1 cellular context compared by ENCODE assay signal in genomic region chr10:100370976-100371706, GRCh38.
A peak's percentile ranks its signal among the peaks of the same experiment; 100 is the strongest.
TF ChIP-seq lines count a peak whose summit lies in the region.

No MANE protein-coding gene starts in this region.

TF ChIP-seq in K562, 482 proteins besides CTCF, POLR2A, EP300 and RAD21 (continued from another document and continues in another):
- TF ChIP-seq ILF3 (IDR thresholded peaks at IDR 0.05; ENCODE audit: borderline replicate concordance) (no peak), BRCA1 (IDR thresholded peaks at IDR 0.05) (no peak), BRCA1 (CRISPR knock-in tag; IDR thresholded peaks at IDR 0.05) (no peak), HDAC6 (IDR thresholded peaks at IDR 0.05; ENCODE audit: low read depth, low read length) (no peak), MAX (CRISPR knock-in tag; IDR thresholded peaks at IDR 0.05) (no peak), ZNF668 (CRISPR knock-in tag; IDR thresholded peaks at IDR 0.05) (no peak), PHF20 (IDR thresholded peaks at IDR 0.05; ENCODE audit: partially characterized antibody) (no peak), ZNF561 (CRISPR knock-in tag; conservative IDR thresholded peaks at IDR 0.05) (no peak), C11orf30 (IDR thresholded peaks at IDR 0.05; ENCODE audit: low read depth) (no peak), ZNF24 (IDR thresholded peaks at IDR 0.05) (peak; percentile 69), E4F1 (CRISPR knock-in tag; IDR thresholded peaks at IDR 0.05; ENCODE audit: borderline replicate concordance) (no peak), SMAD4 (CRISPR knock-in tag; conservative IDR thresholded peaks at IDR 0.05) (peak; percentile 64), NR3C1 (CRISPR knock-in tag; IDR thresholded peaks at IDR 0.05) (no peak), ATF7 (IDR thresholded peaks at IDR 0.05) (peak; percentile 80), ZNF76 (CRISPR knock-in tag; IDR thresholded peaks at IDR 0.05; ENCODE audit: borderline replicate concordance) (no peak), DACH1 (IDR thresholded peaks at IDR 0.05; ENCODE audit: partially characterized antibody) (no peak), RBM39 (optimal IDR thresholded peaks at IDR 0.05; ENCODE audit: low read depth, low read length) (no peak), RBM25 (IDR thresholded peaks at IDR 0.05; ENCODE audit: low read depth, low read length, severe bottlenecking) (no peak), PURB (CRISPR knock-in tag; IDR thresholded peaks at IDR 0.05; ENCODE audit: low read depth) (no peak), PTBP1 (IDR thresholded peaks at IDR 0.05; ENCODE audit: low read depth, low read length) (no peak), HDAC8 (tag; IDR thresholded peaks at IDR 0.05) (no peak), EZH2 (IDR thresholded peaks at IDR 0.05; ENCODE audit: borderline replicate concordance, low read depth, low read length) (no peak), ZNF589 (CRISPR knock-in tag; IDR thresholded peaks at IDR 0.05; ENCODE audit: low read depth) (0 out of 2 replicates have a peak, but pooled peaks have one; percentile 58), FOXK2 (conservative IDR thresholded peaks at IDR 0.05 in 1 of 2, IDR thresholded peaks at IDR 0.05 in 1 of 2; ENCODE audit: low read depth in 2 of 2) (0 out of 4 replicates have a peak, but pooled peaks of 1 of the 2 experiments have one; percentile 15), SFPQ (IDR thresholded peaks at IDR 0.05; ENCODE audit: low read depth, low read length) (no peak), MCM3 (IDR thresholded peaks at IDR 0.05) (no peak), SAFB2 (IDR thresholded peaks at IDR 0.05; ENCODE audit: borderline replicate concordance, low read depth, low read length, severe bottlenecking) (no peak), CBX5 (IDR thresholded peaks at IDR 0.05; ENCODE audit: borderline replicate concordance, low read depth) (no peak), NFYB (IDR thresholded peaks at IDR 0.05; ENCODE audit: extremely low read depth, insufficient read length) (no peak), SMARCE1 (IDR thresholded peaks at IDR 0.05) (peak; percentile 25; the same call in 1 of the 2 replicates), LARP7 (IDR thresholded peaks at IDR 0.05) (no peak), ZNF347 (CRISPR knock-in tag; IDR thresholded peaks at IDR 0.05; ENCODE audit: low read depth) (no peak), GATAD2A (IDR thresholded peaks at IDR 0.05) (no peak; the same call in 1 of the 2 replicates), ZNF3 (CRISPR knock-in tag; IDR thresholded peaks at IDR 0.05) (no peak), CCAR2 (IDR thresholded peaks at IDR 0.05; ENCODE audit: low read depth, low read length) (no peak), ZNF717 (CRISPR knock-in tag; IDR thresholded peaks at IDR 0.05) (no peak), ZNF41 (CRISPR knock-in tag; conservative IDR thresholded peaks at IDR 0.05) (no peak), STAT6 (CRISPR knock-in tag; IDR thresholded peaks at IDR 0.05) (no peak), NCOR1 (IDR thresholded peaks at IDR 0.05) (peak; percentile 41; the same call in 1 of the 2 replicates), ZZZ3 (IDR thresholded peaks at IDR 0.05) (no peak), ZFP36 (IDR thresholded peaks at IDR 0.05; ENCODE audit: low read depth, low read length, partially characterized antibody) (no peak), SMARCA4 (IDR thresholded peaks at IDR 0.05) (peak; percentile 48), CBX8 (IDR thresholded peaks at IDR 0.05; ENCODE audit: borderline replicate concordance, extremely low read depth, low read depth, low read length, poor library complexity, severe bottlenecking) (no peak), RREB1 (CRISPR knock-in tag; IDR thresholded peaks at IDR 0.05) (no peak)
- TF ChIP-seq, protein P1, sequence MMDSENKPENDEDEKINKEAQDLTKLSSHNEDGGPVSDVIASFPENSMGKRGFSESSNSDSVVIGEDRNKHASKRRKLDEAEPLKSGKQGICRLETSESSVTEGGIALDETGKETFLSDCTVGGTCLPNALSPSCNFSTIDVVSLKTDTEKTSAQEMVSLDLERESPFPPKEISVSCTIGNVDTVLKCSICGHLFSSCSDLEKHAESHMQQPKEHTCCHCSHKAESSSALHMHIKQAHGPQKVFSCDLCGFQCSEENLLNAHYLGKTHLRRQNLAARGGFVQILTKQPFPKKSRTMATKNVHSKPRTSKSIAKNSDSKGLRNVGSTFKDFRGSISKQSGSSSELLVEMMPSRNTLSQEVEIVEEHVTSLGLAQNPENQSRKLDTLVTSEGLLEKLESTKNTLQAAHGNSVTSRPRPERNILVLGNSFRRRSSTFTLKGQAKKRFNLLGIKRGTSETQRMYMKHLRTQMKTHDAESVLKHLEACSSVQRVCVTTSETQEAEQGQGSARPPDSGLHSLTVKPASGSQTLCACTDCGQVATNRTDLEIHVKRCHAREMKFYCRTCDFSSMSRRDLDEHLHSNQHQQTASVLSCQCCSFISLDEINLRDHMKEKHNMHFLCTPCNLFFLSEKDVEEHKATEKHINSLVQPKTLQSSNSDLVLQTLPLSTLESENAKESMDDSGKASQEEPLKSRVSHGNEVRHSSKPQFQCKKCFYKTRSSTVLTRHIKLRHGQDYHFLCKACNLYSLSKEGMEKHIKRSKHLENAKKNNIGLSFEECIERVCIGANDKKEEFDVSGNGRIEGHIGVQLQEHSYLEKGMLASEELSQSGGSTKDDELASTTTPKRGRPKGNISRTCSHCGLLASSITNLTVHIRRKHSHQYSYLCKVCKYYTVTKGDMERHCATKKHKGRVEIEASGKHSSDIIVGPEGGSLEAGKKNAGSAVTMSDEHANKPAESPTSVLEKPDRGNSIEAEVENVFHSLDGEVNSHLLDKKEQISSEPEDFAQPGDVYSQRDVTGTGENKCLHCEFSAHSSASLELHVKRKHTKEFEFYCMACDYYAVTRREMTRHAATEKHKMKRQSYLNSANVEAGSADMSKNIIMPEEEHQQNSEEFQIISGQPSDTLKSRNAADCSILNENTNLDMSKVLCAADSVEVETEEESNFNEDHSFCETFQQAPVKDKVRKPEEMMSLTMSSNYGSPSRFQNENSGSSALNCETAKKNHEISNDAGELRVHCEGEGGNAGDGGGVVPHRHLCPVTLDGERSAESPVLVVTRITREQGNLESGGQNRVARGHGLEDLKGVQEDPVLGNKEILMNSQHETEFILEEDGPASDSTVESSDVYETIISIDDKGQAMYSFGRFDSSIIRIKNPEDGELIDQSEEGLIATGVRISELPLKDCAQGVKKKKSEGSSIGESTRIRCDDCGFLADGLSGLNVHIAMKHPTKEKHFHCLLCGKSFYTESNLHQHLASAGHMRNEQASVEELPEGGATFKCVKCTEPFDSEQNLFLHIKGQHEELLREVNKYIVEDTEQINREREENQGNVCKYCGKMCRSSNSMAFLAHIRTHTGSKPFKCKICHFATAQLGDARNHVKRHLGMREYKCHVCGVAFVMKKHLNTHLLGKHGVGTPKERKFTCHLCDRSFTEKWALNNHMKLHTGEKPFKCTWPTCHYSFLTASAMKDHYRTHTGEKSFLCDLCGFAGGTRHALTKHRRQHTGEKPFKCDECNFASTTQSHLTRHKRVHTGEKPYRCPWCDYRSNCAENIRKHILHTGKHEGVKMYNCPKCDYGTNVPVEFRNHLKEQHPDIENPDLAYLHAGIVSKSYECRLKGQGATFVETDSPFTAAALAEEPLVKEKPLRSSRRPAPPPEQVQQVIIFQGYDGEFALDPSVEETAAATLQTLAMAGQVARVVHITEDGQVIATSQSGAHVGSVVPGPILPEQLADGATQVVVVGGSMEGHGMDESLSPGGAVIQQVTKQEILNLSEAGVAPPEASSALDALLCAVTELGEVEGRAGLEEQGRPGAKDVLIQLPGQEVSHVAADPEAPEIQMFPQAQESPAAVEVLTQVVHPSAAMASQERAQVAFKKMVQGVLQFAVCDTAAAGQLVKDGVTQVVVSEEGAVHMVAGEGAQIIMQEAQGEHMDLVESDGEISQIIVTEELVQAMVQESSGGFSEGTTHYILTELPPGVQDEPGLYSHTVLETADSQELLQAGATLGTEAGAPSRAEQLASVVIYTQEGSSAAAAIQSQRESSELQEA (IDR thresholded peaks at IDR 0.05; ENCODE audit: low read depth) = no peak
